In the genomic region with DNA sequence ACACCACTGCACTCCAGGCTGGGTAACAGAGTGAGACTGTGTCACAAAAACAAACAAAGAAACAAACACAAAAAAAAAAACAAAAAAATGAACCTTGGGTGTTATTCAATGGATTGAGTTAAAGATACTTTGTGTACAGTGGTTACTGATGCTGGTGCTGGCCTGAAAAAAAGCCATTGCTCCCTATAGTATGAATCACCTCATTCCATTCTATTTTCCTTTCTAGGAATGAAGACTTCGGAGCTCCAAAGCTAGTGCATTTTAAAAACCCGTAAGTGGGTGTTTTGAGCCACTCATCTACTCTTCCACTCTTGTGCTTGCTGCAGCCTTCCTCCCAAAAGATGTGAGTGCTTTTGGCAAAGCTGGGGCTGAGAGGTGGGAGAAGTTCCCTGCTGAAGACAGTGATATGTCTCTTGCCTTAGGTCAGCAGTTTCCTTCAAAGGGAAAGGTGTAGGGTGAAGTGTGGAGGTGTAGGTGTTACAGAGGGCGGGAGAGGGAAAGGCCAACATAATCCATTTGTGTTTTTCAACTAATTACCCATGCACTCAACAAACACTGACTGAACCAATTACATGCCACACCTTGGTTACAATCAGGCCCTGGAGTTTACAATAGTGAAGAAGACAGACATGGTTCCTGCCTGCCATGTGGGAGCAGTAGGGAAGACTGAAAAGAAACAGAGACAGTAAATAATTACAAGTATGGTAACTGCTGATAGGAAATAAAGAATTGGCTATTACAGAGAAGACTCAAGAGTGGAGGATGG, we compare ENCODE assay signal across 1 cellular context.
TF ChIP-seq lines count a peak whose summit lies in the region.

No MANE protein-coding gene starts in this region.

TF ChIP-seq in H1, 55 proteins besides CTCF, POLR2A, EP300 and RAD21 (continued from another document):
- TF ChIP-seq, protein P1, sequence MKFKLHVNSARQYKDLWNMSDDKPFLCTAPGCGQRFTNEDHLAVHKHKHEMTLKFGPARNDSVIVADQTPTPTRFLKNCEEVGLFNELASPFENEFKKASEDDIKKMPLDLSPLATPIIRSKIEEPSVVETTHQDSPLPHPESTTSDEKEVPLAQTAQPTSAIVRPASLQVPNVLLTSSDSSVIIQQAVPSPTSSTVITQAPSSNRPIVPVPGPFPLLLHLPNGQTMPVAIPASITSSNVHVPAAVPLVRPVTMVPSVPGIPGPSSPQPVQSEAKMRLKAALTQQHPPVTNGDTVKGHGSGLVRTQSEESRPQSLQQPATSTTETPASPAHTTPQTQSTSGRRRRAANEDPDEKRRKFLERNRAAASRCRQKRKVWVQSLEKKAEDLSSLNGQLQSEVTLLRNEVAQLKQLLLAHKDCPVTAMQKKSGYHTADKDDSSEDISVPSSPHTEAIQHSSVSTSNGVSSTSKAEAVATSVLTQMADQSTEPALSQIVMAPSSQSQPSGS (IDR thresholded peaks at IDR 0.05; ENCODE audit: low read length), result no peak
- no peak for TF ChIP-seq CBX8 (IDR thresholded peaks at IDR 0.05; ENCODE audit: borderline replicate concordance, low read depth, low read length)
- TF ChIP-seq CBX5 (IDR thresholded peaks at IDR 0.05; ENCODE audit: low read depth, low read length), result no peak
- TF ChIP-seq POU5F1 (IDR thresholded peaks at IDR 0.05; ENCODE audit: low read depth, low read length), result no peak
- TF ChIP-seq EGR1 (IDR thresholded peaks at IDR 0.05; ENCODE audit: borderline replicate concordance, low read depth, low read length), result no peak
- no peak for TF ChIP-seq BCL11A (IDR thresholded peaks at IDR 0.05; ENCODE audit: low read depth in 2 of 2, low read length in 2 of 2)
- no peak for TF ChIP-seq GTF2F1 (IDR thresholded peaks at IDR 0.05; ENCODE audit: borderline replicate concordance, low read depth, low read length)
- TF ChIP-seq SRF (IDR thresholded peaks at IDR 0.05; ENCODE audit: low read depth, low read length), result no peak
